Comparison of ENCODE assay signal across 15 cellular contexts in genomic region chrX:130051176-130051845, GRCh38. TPM values are rescaled to one million over a fixed set of nuclear protein-coding genes. Genes with fewer than 3 reads are reported as not detected.
DNase-seq lines count a peak whose midpoint lies in the region; ATAC-seq lines count a peak whose summit lies in the region.
"Had no signal": no experiment of that assay in that cellular context is flagged by ENCODE, and none has a peak within 500 bp of the region (broad histone marks: within the 10 kb centered on the region; RNA-seq: fewer than 3 reads in every experiment).

No MANE protein-coding gene starts in this region.

- H3K23ac ChIP-seq in trophoblast cell (ENCODE audit: low read length), result no peak overlapping the region

- DNase-seq in SK-MEL-5 (ENCODE audit: low read depth, low spot score) (peak; percentile 72), foreskin melanocyte (peak; percentile 63), trophoblast cell (peak; percentile 86 to 92), OCI-M2 (lab: John Stamatoyannopoulos, UW; ENCODE audit: unreplicated experiment) (no peak), cerebellar nuclear complex (lab: John Stamatoyannopoulos, UW) (no peak), right cardiac atrium (no peak)
- DNase-seq: C1 segment of cervical spinal cord; CD4-positive, alpha-beta memory T cell; DMS153; DND-41; GDM1; H9 had no signal

- no peak overlapping the region for H3K4ac ChIP-seq in trophoblast cell (ENCODE audit: low read depth, low read length)

- no peak overlapping the region for H4K8ac ChIP-seq in trophoblast cell (ENCODE audit: low read depth, low read length)

- H3K79me1 ChIP-seq in trophoblast cell (ENCODE audit: low read length), result peaks cover 12% of the 10 kb centered on the region

- no peak overlapping the region for H3K18ac ChIP-seq in trophoblast cell (ENCODE audit: low read length)

- H3K4me3 ChIP-seq in trophoblast cell (ENCODE audit: low read depth, low read length), result no peak overlapping the region
- H3K4me3 ChIP-seq in right cardiac atrium (ENCODE audit: low read length), result no peak overlapping the region
- H3K4me3 ChIP-seq: GM23338 had no signal

- H4K91ac ChIP-seq in trophoblast cell (ENCODE audit: low read depth, low read length), result no peak overlapping the region

- no peak overlapping the region for H2AFZ ChIP-seq in trophoblast cell (ENCODE audit: insufficient read depth, low read length, poor library complexity)
- H2AFZ ChIP-seq: GM23338 had no signal

- H2AK5ac ChIP-seq in trophoblast cell (ENCODE audit: low read length), result no peak overlapping the region

- no peak overlapping the region for H2BK12ac ChIP-seq in trophoblast cell (ENCODE audit: low read length)

- ATAC-seq in right cardiac atrium, result no peak
- ATAC-seq: GM23338, HCT116 had no signal

- intact Hi-C loops in right cardiac atrium (cut with DNase I), result loop anchor here in 2 of 4 donors (10.0 kb wide), 1 partner anchor 127 kb away; no protein-coding TSS in a partner anchor

- no peaks in the 10 kb centered on the region for H3K9me3 ChIP-seq in trophoblast cell (ENCODE audit: insufficient read depth, low read depth, low read length)
- H3K9me3 ChIP-seq in right cardiac atrium (ENCODE audit: control insufficient read depth, low read length), result no peaks in the 10 kb centered on the region
- H3K9me3 ChIP-seq: Caco-2 had no signal

- H3K36me3 ChIP-seq in trophoblast cell (ENCODE audit: control insufficient read depth in 1 of 2, insufficient read depth in 2 of 2, low read length in 2 of 2), result peaks cover 13 to 16% of the 10 kb centered on the region in 2 experiments

- no peak overlapping the region for H3K14ac ChIP-seq in trophoblast cell (ENCODE audit: low read length)

- in situ Hi-C loops in SK-MEL-5 (cut with HindIII; ENCODE audit: low pct_unique_long_range_greater_than_20kb, low sequenced_read_pairs), result no loop called here

- no peak overlapping the region for H3K4me2 ChIP-seq in trophoblast cell (ENCODE audit: low read length)
- H3K4me2 ChIP-seq: GM23338 had no signal

- no peaks in the 10 kb centered on the region for H3K79me2 ChIP-seq in trophoblast cell (ENCODE audit: control insufficient read depth, insufficient read depth, low read length, poor library complexity)

- H2BK120ac ChIP-seq in trophoblast cell (ENCODE audit: insufficient read depth, low read length, poor library complexity), result no peak overlapping the region

- WGBS in trophoblast cell (ENCODE audit: extremely low coverage, insufficient coverage, insufficient read length), result no CpG with 5 or more reads among the region's 12 CpGs
- WGBS in right cardiac atrium, result 85% methylated on average over 12 of the region's 12 CpGs

- H4K12ac ChIP-seq in trophoblast cell (ENCODE audit: low read depth, low read length), result no peak overlapping the region

- no peak overlapping the region for H3K27ac ChIP-seq in trophoblast cell (ENCODE audit: low read depth, low read length)
- H3K27ac ChIP-seq in right cardiac atrium (ENCODE audit: low read length), result no peak overlapping the region

- H3K4me1 ChIP-seq in trophoblast cell (ENCODE audit: control insufficient read depth in 1 of 2, insufficient read depth in 2 of 2, low read length in 2 of 2), result peaks cover 18 to 34% of the 10 kb centered on the region in 2 experiments
- no peaks in the 10 kb centered on the region for H3K4me1 ChIP-seq in right cardiac atrium (ENCODE audit: control insufficient read depth, insufficient read depth, low read length)
- H3K4me1 ChIP-seq: Caco-2 had no signal

- no peak overlapping the region for H2BK5ac ChIP-seq in trophoblast cell (ENCODE audit: low read depth, low read length, poor library complexity)

- H3K27me3 ChIP-seq in trophoblast cell (ENCODE audit: insufficient read depth, low read length) (no peaks in the 10 kb centered on the region), right cardiac atrium (ENCODE audit: control insufficient read depth, insufficient read depth) (no peaks in the 10 kb centered on the region)

- H3K9ac ChIP-seq in trophoblast cell (ENCODE audit: low read length), result no peak overlapping the region

RNA-seq across cellular contexts. Expression of gene ELF4, which starts 59.0 kb away (rescaled TPM):
- total RNA-seq in SK-MEL-5 (2014; rRNA removed; shearing (Covaris generic)), result 4.9 and 5.5 TPM in 2 replicates
- 9.2 and 14.4 TPM in 2 replicates for polyA plus RNA-seq in SK-MEL-5 (2015; cell fraction: cytosol; rRNA removed)
- polyA plus RNA-seq in SK-MEL-5 (2015; cell fraction: nucleus; rRNA removed), result 2.9 and 4.2 TPM in 2 replicates
- polyA plus RNA-seq in trophoblast cell (2013), result 26.2 and 27.5 TPM in 2 replicates
- 1 to 10 TPM; 3.1 to 5.6 (median 3.9) TPM for total RNA-seq in right cardiac atrium
- 1.7 TPM for polyA plus RNA-seq in right cardiac atrium

Comparison
In these comparisons a context has a peak if more than half of its experiments do, and no peak if none do; other contexts are left out.
1. DNase-seq: peak in SK-MEL-5 (single experiment), foreskin melanocyte (single experiment) and trophoblast cell (2 of 2); none in OCI-M2 (single experiment), cerebellar nuclear complex (0 of 2) and right cardiac atrium (0 of 3).